In genomic region chr7:131111792-131112191, GRCh38 we compare ENCODE assay signal across 9 cellular contexts.
DNase-seq lines count a peak whose midpoint lies in the region; ATAC-seq and TF ChIP-seq lines count a peak whose summit lies in the region.
"Had no signal": no experiment of that assay in that cellular context is flagged by ENCODE, and none has a peak within 500 bp of the region (broad histone marks: within the 10 kb centered on the region; RNA-seq: fewer than 3 reads in every experiment).

No MANE protein-coding gene starts in this region.

- no peak for DNase-seq in CD4-positive, CD25-positive, alpha-beta regulatory T cell
- DNase-seq in Panc1 (ENCODE audit: low read depth, low spot score) = no peak
- no peak for DNase-seq in fibroblast of pulmonary artery (ENCODE audit: low read depth)
- DNase-seq in activated CD4-positive, alpha-beta T cell treated with anti-CD3 and anti-CD28 coated beads, Interleukin-2, amount 10 ng/mL, durations not matched to agents 7 days and 5 days = no peak
- no peak for DNase-seq in GM03348 (ENCODE audit: low spot score)
- DNase-seq: activated naive CD4-positive, alpha-beta T cell treated with Interleukin-2 at 50 U/mL for 16 hours had no signal

- H3K9ac ChIP-seq in skeletal muscle satellite cell (ENCODE audit: low read depth, low read length) = peak overlapping the region; percentile 95

- H3K27me3 Mint-ChIP-seq in CD4-positive, CD25-positive, alpha-beta regulatory T cell = peaks cover 17% of the 10 kb centered on the region
- H3K27me3 Mint-ChIP-seq in activated CD4-positive, alpha-beta T cell treated with anti-CD3 and anti-CD28 coated beads, Interleukin-2, amount 10 ng/mL, durations not matched to agents 7 days and 5 days = peaks cover 30% of the 10 kb centered on the region

- POLR2A ChIA-PET in Panc1 (lab: Charles Lee) = no interaction called here
- POLR2A ChIA-PET in activated CD4-positive, alpha-beta T cell treated with anti-CD3 and anti-CD28 coated beads, Interleukin-2, amount 10 ng/mL, durations not matched to agents 7 days and 5 days (lab: Charles Lee) = no interaction called here

- H3K27ac ChIP-seq in CD4-positive, CD25-positive, alpha-beta regulatory T cell (ENCODE audit: insufficient read depth, low read length, poor library complexity, severe bottlenecking) = no peak overlapping the region
- H3K27ac ChIP-seq in Panc1 (ENCODE audit: low read length) = peak overlapping the region; percentile 74

- peak overlapping the region in 1 of 3 donors; percentile 84 for H3K27ac Mint-ChIP-seq in CD4-positive, CD25-positive, alpha-beta regulatory T cell
- H3K27ac Mint-ChIP-seq in activated CD4-positive, alpha-beta T cell treated with anti-CD3 and anti-CD28 coated beads, Interleukin-2, amount 10 ng/mL, durations not matched to agents 7 days and 5 days = no peak overlapping the region

- no peaks in the 10 kb centered on the region for H3K36me3 ChIP-seq in CD4-positive, CD25-positive, alpha-beta regulatory T cell (ENCODE audit: control insufficient read depth, insufficient read depth, low read length)
- H3K36me3 ChIP-seq in Panc1 (ENCODE audit: control insufficient read depth, insufficient read depth, low read length) = no peaks in the 10 kb centered on the region
- H3K36me3 ChIP-seq in skeletal muscle satellite cell (ENCODE audit: insufficient read depth, low read length) = no peaks in the 10 kb centered on the region

- no peak for ATAC-seq in CD4-positive, CD25-positive, alpha-beta regulatory T cell (ENCODE audit: low read depth in 2 of 2)
- ATAC-seq in Panc1 = no peak
- ATAC-seq in HG03175 (IDR thresholded peaks at IDR 0.05; ENCODE audit: unreplicated experiment) = no peak
- no peak for ATAC-seq in HG03159 (IDR thresholded peaks at IDR 0.05; ENCODE audit: unreplicated experiment)

- H3K9me3 Mint-ChIP-seq in CD4-positive, CD25-positive, alpha-beta regulatory T cell = peaks cover 0 to 4% (median 0%) of the 10 kb centered on the region in 7 donors
- no peaks in the 10 kb centered on the region for H3K9me3 Mint-ChIP-seq in activated CD4-positive, alpha-beta T cell treated with anti-CD3 and anti-CD28 coated beads, Interleukin-2, amount 10 ng/mL, durations not matched to agents 7 days and 5 days

- peak overlapping the region in 1 of 4 donors; percentile 93 for H3K4me3 Mint-ChIP-seq in CD4-positive, CD25-positive, alpha-beta regulatory T cell
- no peak overlapping the region for H3K4me3 Mint-ChIP-seq in activated CD4-positive, alpha-beta T cell treated with anti-CD3 and anti-CD28 coated beads, Interleukin-2, amount 10 ng/mL, durations not matched to agents 7 days and 5 days

- peaks cover 19 to 48% (median 36%) of the 10 kb centered on the region in 4 donors for H3K4me1 Mint-ChIP-seq in CD4-positive, CD25-positive, alpha-beta regulatory T cell
- peaks cover 48% of the 10 kb centered on the region for H3K4me1 Mint-ChIP-seq in activated CD4-positive, alpha-beta T cell treated with anti-CD3 and anti-CD28 coated beads, Interleukin-2, amount 10 ng/mL, durations not matched to agents 7 days and 5 days

- H3K4me1 ChIP-seq in CD4-positive, CD25-positive, alpha-beta regulatory T cell (ENCODE audit: control insufficient read depth, insufficient read depth, low read length, poor library complexity, severe bottlenecking) = peaks cover 38% of the 10 kb centered on the region
- H3K4me1 ChIP-seq in Panc1 (ENCODE audit: control insufficient read depth, insufficient read depth, low read length) = peaks cover 24% of the 10 kb centered on the region
- peaks cover 32% of the 10 kb centered on the region for H3K4me1 ChIP-seq in skeletal muscle satellite cell (ENCODE audit: control insufficient read depth, insufficient read depth, low read length)

- in situ Hi-C loops in Panc1 (cut with HindIII; ENCODE audit: low pct_unique_long_range_greater_than_20kb, low sequenced_read_pairs) = no loop called here

- no TSS peak for BruUV-seq in Panc1 (replicated peaks; lab: Mats Ljungman, UMichigan)

- CTCF ChIA-PET in Panc1 (lab: Charles Lee) = interaction anchor here (1.1 kb wide), 1 partner anchor 62 kb away, joined by 3 read pairs; no protein-coding TSS in a partner anchor
- CTCF ChIA-PET in activated CD4-positive, alpha-beta T cell treated with anti-CD3 and anti-CD28 coated beads, Interleukin-2, amount 10 ng/mL, durations not matched to agents 7 days and 5 days (lab: Charles Lee) = no interaction called here

- H3K36me3 Mint-ChIP-seq in CD4-positive, CD25-positive, alpha-beta regulatory T cell = no peaks in the 10 kb centered on the region
- H3K36me3 Mint-ChIP-seq in activated CD4-positive, alpha-beta T cell treated with anti-CD3 and anti-CD28 coated beads, Interleukin-2, amount 10 ng/mL, durations not matched to agents 7 days and 5 days (ENCODE audit: low read depth) = peaks cover 10% of the 10 kb centered on the region

- H3K4me3 ChIP-seq in CD4-positive, CD25-positive, alpha-beta regulatory T cell (ENCODE audit: low read depth, low read length) = peak overlapping the region; percentile 64
- H3K4me3 ChIP-seq in Panc1 (ENCODE audit: low read depth in 2 of 2, low read length in 2 of 2) (no peak overlapping the region), fibroblast of pulmonary artery (replicated peaks; ENCODE audit: low read depth, low read length) (peak overlapping the region; percentile 92), skeletal muscle satellite cell (ENCODE audit: low read length) (no peak overlapping the region)

- no peak for TF ChIP-seq CTCF in Panc1 (IDR thresholded peaks at IDR 0.05)
- TF ChIP-seq CTCF in fibroblast of pulmonary artery (IDR thresholded peaks at IDR 0.05; ENCODE audit: low read length, missing control alignments) = no peak

- no peaks in the 10 kb centered on the region for H3K27me3 ChIP-seq in CD4-positive, CD25-positive, alpha-beta regulatory T cell (ENCODE audit: control insufficient read depth, insufficient read depth, low read length)
- H3K27me3 ChIP-seq in Panc1 (ENCODE audit: control insufficient read depth, insufficient read depth, low read length) (no peaks in the 10 kb centered on the region), skeletal muscle satellite cell (ENCODE audit: control insufficient read depth, insufficient read depth, low read length) (no peaks in the 10 kb centered on the region)

- intact Hi-C loops in Panc1 (cut with micrococcal nuclease; ENCODE audit: unreplicated experiment) = loop anchor here (2.0 kb wide), 1 partner anchor 215 kb away; the partner anchor contains the start of gene MKLN1

- no peaks in the 10 kb centered on the region for H3K9me3 ChIP-seq in CD4-positive, CD25-positive, alpha-beta regulatory T cell (ENCODE audit: control insufficient read depth in 2 of 2, low read length in 2 of 2)
- no peaks in the 10 kb centered on the region for H3K9me3 ChIP-seq in Panc1 (ENCODE audit: control insufficient read depth, insufficient read depth, low read depth, low read length)
- H3K9me3 ChIP-seq in skeletal muscle satellite cell (replicated peaks; ENCODE audit: low read length) = no peaks in the 10 kb centered on the region

- H3K4me2 ChIP-seq in skeletal muscle satellite cell (ENCODE audit: low read length) = peak overlapping the region; percentile 87

Comparison
In these comparisons a context has a peak if more than half of its experiments do, and no peak if none do; other contexts are left out.
1. H3K4me3 ChIP-seq: peak in CD4-positive, CD25-positive, alpha-beta regulatory T cell (single experiment) and fibroblast of pulmonary artery (single experiment); none in Panc1 (0 of 2) and skeletal muscle satellite cell (single experiment).